ENCODE assay signal across 1 cellular context in the genomic region with DNA sequence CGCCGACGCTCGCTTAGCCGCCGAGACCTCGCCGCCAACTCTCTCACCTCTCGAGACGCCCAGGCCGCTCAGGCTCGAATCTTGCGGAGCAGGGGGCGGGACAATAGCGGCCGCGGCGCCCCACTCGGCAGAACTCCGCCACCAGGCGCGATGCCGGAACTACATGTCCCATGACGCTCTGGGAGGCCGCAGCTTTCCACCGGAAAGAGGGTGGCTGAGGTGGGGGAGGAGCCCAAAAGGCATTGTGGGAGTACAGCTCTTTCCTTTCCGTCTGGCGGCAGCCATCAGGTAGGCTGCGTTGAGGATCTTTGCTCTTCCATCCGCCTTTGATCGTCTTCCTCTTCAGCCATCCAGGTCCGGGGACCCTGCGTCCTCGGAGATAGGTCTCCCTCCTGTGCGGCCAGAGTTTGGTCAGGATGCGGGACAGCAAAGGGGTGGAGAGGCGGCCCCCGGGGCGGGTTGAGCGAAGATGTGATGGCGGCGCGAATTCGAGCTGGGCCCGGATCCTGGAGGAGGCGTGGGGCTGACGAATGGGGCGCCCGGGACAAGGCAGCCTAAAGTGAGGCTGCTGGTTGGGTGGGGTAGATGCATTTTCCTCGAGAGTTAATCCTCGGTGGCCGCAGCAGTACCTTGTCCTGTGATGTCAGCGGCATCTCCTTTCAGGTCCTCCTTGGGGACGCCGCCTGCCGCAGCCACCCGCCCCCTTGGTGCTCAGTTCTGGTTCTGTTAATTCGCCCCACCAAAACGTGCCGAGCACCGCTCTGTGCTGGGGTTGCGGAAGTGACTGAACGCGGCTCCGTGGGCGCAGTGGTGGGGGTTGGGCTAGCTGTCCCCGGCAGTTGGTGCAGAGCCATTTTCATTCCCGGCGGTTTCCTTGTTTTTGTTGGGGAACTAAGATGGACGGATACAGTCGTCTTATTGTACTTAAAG.
TF ChIP-seq lines count a peak whose summit lies in the region.

A gene (minus strand): TSS at position 105 of the 930 bp plus-strand sequence. CDS start 6,086 bp downstream, outside the sequence.
A gene (plus strand): TSS at position 247 of the 930 bp plus-strand sequence. CDS start 728 bp downstream, outside the sequence.

TF ChIP-seq in HepG2, 621 proteins besides CTCF, POLR2A, EP300 and RAD21 (continued from another document and continues in another):
- peak; percentile 76; the same call in 1 of the 2 replicates for TF ChIP-seq ZFP41 (CRISPR knock-in tag; IDR thresholded peaks at IDR 0.05; ENCODE audit: borderline replicate concordance)
- no peak; the same call in 1 of the 2 replicates for TF ChIP-seq HES4 (CRISPR knock-in tag; IDR thresholded peaks at IDR 0.05; ENCODE audit: borderline replicate concordance)
- TF ChIP-seq, protein P1, sequence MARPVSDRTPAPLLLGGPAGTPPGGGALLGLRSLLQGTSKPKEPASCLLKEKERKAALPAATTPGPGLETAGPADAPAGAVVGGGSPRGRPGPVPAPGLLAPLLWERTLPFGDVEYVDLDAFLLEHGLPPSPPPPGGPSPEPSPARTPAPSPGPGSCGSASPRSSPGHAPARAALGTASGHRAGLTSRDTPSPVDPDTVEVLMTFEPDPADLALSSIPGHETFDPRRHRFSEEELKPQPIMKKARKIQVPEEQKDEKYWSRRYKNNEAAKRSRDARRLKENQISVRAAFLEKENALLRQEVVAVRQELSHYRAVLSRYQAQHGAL (CRISPR knock-in tag; IDR thresholded peaks at IDR 0.05; ENCODE audit: not compliant biosample characterization): no peak
- TF ChIP-seq, protein P2, sequence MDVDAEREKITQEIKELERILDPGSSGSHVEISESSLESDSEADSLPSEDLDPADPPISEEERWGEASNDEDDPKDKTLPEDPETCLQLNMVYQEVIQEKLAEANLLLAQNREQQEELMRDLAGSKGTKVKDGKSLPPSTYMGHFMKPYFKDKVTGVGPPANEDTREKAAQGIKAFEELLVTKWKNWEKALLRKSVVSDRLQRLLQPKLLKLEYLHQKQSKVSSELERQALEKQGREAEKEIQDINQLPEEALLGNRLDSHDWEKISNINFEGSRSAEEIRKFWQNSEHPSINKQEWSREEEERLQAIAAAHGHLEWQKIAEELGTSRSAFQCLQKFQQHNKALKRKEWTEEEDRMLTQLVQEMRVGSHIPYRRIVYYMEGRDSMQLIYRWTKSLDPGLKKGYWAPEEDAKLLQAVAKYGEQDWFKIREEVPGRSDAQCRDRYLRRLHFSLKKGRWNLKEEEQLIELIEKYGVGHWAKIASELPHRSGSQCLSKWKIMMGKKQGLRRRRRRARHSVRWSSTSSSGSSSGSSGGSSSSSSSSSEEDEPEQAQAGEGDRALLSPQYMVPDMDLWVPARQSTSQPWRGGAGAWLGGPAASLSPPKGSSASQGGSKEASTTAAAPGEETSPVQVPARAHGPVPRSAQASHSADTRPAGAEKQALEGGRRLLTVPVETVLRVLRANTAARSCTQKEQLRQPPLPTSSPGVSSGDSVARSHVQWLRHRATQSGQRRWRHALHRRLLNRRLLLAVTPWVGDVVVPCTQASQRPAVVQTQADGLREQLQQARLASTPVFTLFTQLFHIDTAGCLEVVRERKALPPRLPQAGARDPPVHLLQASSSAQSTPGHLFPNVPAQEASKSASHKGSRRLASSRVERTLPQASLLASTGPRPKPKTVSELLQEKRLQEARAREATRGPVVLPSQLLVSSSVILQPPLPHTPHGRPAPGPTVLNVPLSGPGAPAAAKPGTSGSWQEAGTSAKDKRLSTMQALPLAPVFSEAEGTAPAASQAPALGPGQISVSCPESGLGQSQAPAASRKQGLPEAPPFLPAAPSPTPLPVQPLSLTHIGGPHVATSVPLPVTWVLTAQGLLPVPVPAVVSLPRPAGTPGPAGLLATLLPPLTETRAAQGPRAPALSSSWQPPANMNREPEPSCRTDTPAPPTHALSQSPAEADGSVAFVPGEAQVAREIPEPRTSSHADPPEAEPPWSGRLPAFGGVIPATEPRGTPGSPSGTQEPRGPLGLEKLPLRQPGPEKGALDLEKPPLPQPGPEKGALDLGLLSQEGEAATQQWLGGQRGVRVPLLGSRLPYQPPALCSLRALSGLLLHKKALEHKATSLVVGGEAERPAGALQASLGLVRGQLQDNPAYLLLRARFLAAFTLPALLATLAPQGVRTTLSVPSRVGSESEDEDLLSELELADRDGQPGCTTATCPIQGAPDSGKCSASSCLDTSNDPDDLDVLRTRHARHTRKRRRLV (CRISPR knock-in tag; IDR thresholded peaks at IDR 0.05): peak; percentile 85
- TF ChIP-seq ZNF569 (CRISPR knock-in tag; IDR thresholded peaks at IDR 0.05; ENCODE audit: borderline replicate concordance): no peak
- TF ChIP-seq, protein P3, sequence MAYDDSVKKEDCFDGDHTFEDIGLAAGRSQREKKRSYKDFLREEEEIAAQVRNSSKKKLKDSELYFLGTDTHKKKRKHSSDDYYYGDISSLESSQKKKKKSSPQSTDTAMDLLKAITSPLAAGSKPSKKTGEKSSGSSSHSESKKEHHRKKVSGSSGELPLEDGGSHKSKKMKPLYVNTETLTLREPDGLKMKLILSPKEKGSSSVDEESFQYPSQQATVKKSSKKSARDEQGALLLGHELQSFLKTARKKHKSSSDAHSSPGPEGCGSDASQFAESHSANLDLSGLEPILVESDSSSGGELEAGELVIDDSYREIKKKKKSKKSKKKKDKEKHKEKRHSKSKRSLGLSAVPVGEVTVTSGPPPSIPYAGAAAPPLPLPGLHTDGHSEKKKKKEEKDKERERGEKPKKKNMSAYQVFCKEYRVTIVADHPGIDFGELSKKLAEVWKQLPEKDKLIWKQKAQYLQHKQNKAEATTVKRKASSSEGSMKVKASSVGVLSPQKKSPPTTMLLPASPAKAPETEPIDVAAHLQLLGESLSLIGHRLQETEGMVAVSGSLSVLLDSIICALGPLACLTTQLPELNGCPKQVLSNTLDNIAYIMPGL (CRISPR knock-in tag; IDR thresholded peaks at IDR 0.05; ENCODE audit: borderline replicate concordance in 1 of 2, low read depth in 1 of 2): peak; percentile 93 to 95
- peak; percentile 82 for TF ChIP-seq ZNF317 (CRISPR knock-in tag; IDR thresholded peaks at IDR 0.05)
- TF ChIP-seq PHF5A (CRISPR knock-in tag; IDR thresholded peaks at IDR 0.05; ENCODE audit: low read depth, unreplicated experiment): peak; percentile 96
- TF ChIP-seq, protein P4, sequence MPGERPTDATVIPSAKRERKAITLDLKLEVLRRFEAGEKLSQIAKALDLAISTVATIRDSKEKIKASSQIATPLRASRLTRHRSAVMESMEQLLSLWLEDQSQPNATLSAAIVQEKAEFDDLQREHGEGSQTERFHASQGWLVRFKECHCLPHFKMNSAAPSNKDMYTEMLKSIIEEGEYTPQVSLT (CRISPR knock-in tag; IDR thresholded peaks at IDR 0.05; ENCODE audit: borderline replicate concordance, low read depth): no peak; the same call in 1 of the 2 replicates
- TF ChIP-seq, protein P5, sequence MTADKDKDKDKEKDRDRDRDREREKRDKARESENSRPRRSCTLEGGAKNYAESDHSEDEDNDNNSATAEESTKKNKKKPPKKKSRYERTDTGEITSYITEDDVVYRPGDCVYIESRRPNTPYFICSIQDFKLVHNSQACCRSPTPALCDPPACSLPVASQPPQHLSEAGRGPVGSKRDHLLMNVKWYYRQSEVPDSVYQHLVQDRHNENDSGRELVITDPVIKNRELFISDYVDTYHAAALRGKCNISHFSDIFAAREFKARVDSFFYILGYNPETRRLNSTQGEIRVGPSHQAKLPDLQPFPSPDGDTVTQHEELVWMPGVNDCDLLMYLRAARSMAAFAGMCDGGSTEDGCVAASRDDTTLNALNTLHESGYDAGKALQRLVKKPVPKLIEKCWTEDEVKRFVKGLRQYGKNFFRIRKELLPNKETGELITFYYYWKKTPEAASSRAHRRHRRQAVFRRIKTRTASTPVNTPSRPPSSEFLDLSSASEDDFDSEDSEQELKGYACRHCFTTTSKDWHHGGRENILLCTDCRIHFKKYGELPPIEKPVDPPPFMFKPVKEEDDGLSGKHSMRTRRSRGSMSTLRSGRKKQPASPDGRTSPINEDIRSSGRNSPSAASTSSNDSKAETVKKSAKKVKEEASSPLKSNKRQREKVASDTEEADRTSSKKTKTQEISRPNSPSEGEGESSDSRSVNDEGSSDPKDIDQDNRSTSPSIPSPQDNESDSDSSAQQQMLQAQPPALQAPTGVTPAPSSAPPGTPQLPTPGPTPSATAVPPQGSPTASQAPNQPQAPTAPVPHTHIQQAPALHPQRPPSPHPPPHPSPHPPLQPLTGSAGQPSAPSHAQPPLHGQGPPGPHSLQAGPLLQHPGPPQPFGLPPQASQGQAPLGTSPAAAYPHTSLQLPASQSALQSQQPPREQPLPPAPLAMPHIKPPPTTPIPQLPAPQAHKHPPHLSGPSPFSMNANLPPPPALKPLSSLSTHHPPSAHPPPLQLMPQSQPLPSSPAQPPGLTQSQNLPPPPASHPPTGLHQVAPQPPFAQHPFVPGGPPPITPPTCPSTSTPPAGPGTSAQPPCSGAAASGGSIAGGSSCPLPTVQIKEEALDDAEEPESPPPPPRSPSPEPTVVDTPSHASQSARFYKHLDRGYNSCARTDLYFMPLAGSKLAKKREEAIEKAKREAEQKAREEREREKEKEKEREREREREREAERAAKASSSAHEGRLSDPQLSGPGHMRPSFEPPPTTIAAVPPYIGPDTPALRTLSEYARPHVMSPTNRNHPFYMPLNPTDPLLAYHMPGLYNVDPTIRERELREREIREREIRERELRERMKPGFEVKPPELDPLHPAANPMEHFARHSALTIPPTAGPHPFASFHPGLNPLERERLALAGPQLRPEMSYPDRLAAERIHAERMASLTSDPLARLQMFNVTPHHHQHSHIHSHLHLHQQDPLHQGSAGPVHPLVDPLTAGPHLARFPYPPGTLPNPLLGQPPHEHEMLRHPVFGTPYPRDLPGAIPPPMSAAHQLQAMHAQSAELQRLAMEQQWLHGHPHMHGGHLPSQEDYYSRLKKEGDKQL (CRISPR knock-in tag; IDR thresholded peaks at IDR 0.05; ENCODE audit: low read depth): peak; percentile 58; the same call in 1 of the 2 replicates
- TF ChIP-seq MZF1 (CRISPR knock-in tag; IDR thresholded peaks at IDR 0.05; ENCODE audit: borderline replicate concordance): 0 out of 2 replicates have a peak, but pooled peaks have one; percentile 71
- no peak for TF ChIP-seq ZNF101 (CRISPR knock-in tag; IDR thresholded peaks at IDR 0.05; ENCODE audit: borderline replicate concordance, low read depth)
- TF ChIP-seq, protein P6, sequence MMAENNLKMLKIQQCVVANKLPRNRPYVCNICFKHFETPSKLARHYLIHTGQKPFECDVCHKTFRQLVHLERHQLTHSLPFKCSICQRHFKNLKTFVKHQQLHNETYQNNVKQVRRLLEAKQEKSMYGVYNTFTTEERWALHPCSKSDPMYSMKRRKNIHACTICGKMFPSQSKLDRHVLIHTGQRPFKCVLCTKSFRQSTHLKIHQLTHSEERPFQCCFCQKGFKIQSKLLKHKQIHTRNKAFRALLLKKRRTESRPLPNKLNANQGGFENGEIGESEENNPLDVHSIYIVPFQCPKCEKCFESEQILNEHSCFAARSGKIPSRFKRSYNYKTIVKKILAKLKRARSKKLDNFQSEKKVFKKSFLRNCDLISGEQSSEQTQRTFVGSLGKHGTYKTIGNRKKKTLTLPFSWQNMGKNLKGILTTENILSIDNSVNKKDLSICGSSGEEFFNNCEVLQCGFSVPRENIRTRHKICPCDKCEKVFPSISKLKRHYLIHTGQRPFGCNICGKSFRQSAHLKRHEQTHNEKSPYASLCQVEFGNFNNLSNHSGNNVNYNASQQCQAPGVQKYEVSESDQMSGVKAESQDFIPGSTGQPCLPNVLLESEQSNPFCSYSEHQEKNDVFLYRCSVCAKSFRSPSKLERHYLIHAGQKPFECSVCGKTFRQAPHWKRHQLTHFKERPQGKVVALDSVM (CRISPR knock-in tag; IDR thresholded peaks at IDR 0.05): no peak
- TF ChIP-seq ATF7 (IDR thresholded peaks at IDR 0.05): no peak
- TF ChIP-seq ATF7 (CRISPR knock-in tag; IDR thresholded peaks at IDR 0.05): no peak
- TF ChIP-seq CBX1 (IDR thresholded peaks at IDR 0.05; ENCODE audit: low read depth): peak; percentile 91
- TF ChIP-seq, protein P7, sequence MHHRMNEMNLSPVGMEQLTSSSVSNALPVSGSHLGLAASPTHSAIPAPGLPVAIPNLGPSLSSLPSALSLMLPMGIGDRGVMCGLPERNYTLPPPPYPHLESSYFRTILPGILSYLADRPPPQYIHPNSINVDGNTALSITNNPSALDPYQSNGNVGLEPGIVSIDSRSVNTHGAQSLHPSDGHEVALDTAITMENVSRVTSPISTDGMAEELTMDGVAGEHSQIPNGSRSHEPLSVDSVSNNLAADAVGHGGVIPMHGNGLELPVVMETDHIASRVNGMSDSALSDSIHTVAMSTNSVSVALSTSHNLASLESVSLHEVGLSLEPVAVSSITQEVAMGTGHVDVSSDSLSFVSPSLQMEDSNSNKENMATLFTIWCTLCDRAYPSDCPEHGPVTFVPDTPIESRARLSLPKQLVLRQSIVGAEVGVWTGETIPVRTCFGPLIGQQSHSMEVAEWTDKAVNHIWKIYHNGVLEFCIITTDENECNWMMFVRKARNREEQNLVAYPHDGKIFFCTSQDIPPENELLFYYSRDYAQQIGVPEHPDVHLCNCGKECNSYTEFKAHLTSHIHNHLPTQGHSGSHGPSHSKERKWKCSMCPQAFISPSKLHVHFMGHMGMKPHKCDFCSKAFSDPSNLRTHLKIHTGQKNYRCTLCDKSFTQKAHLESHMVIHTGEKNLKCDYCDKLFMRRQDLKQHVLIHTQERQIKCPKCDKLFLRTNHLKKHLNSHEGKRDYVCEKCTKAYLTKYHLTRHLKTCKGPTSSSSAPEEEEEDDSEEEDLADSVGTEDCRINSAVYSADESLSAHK (CRISPR knock-in tag; IDR thresholded peaks at IDR 0.05; ENCODE audit: borderline replicate concordance): 0 out of 2 replicates have a peak, but pooled peaks have one; percentile 85
- TF ChIP-seq MAFF (IDR thresholded peaks at IDR 0.05; ENCODE audit: low read depth, low read length): no peak
- TF ChIP-seq ZNF792 (CRISPR knock-in tag; IDR thresholded peaks at IDR 0.05): peak; percentile 82; the same call in 1 of the 2 replicates
- peak; percentile 98 for TF ChIP-seq KMT2A (CRISPR knock-in tag; IDR thresholded peaks at IDR 0.05)
- TF ChIP-seq, protein P8, sequence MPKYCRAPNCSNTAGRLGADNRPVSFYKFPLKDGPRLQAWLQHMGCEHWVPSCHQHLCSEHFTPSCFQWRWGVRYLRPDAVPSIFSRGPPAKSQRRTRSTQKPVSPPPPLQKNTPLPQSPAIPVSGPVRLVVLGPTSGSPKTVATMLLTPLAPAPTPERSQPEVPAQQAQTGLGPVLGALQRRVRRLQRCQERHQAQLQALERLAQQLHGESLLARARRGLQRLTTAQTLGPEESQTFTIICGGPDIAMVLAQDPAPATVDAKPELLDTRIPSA (CRISPR knock-in tag; IDR thresholded peaks at IDR 0.05; ENCODE audit: borderline replicate concordance): 0 out of 2 replicates have a peak, but pooled peaks have one; percentile 45
- TF ChIP-seq ZNF350 (CRISPR knock-in tag; IDR thresholded peaks at IDR 0.05; ENCODE audit: borderline replicate concordance, low read depth): peak; percentile 87; the same call in 1 of the 2 replicates
- no peak for TF ChIP-seq ZNF382 (CRISPR knock-in tag; IDR thresholded peaks at IDR 0.05; ENCODE audit: borderline replicate concordance)
- TF ChIP-seq JUND (CRISPR knock-in tag; IDR thresholded peaks at IDR 0.05): peak; percentile 64; the same call in 1 of the 2 replicates
- TF ChIP-seq EHMT2 (IDR thresholded peaks at IDR 0.05; ENCODE audit: borderline replicate concordance, low read depth, low read length): no peak
